20 cellular contexts compared by ENCODE assay signal in genomic region chr2:7956126-7956689, GRCh38.
DNase-seq lines count a peak whose midpoint lies in the region; ATAC-seq and TF ChIP-seq lines count a peak whose summit lies in the region.
"Had no signal": no experiment of that assay in that cellular context is flagged by ENCODE, and none has a peak within 500 bp of the region (broad histone marks: within the 10 kb centered on the region; RNA-seq: fewer than 3 reads in every experiment).

No MANE protein-coding gene starts in this region.

- no peak for TF ChIP-seq POLR2A in IMR-90 (IDR thresholded peaks at IDR 0.05; ENCODE audit: low read depth, low read length)
- TF ChIP-seq POLR2A in body of pancreas (IDR thresholded peaks at IDR 0.05): no peak

- no peak overlapping the region for H4K91ac ChIP-seq in IMR-90 (ENCODE audit: insufficient read depth, low read depth, low read length)

- BruUV-seq in IMR-90 (replicated peaks; lab: Mats Ljungman, UMichigan): no TSS peak

- intact Hi-C loops in IMR-90 (cut with micrococcal nuclease): no loop called here
- intact Hi-C loops in body of pancreas (cut with DNase I): no loop called here

- H2BK20ac ChIP-seq in IMR-90 (ENCODE audit: low read depth, low read length): no peak overlapping the region

- H4K20me1 ChIP-seq in IMR-90 (ENCODE audit: insufficient read depth, low read length): no peaks in the 10 kb centered on the region

- no peak overlapping the region for H2BK15ac ChIP-seq in IMR-90 (ENCODE audit: low read depth, low read length)

- no peak overlapping the region for H3K4me2 ChIP-seq in IMR-90 (ENCODE audit: low read depth, low read length)

- H3K27me3 ChIP-seq in IMR-90 (ENCODE audit: control insufficient read depth, insufficient read depth, low read length) (peaks cover 4% of the 10 kb centered on the region; the same call in 1 of the 2 replicates), body of pancreas (no peaks in the 10 kb centered on the region)

- DNase-seq in ELF-1 (ENCODE audit: low read depth, low spot score): peak; percentile 15
- DNase-seq in IMR-90: peak; percentile 30
- DNase-seq in body of pancreas: no peak
- DNase-seq in nephron progenitor cell: no peak
- no peak for DNase-seq in activated naive CD8-positive, alpha-beta T cell treated with anti-CD3 and anti-CD28 coated beads, Interleukin-2, amount 50 U/mL, for 24 hours
- DNase-seq in hippocampal formation (lab: John Stamatoyannopoulos, UW): no peak
- no peak for DNase-seq in DMS79 (lab: John Stamatoyannopoulos, UW)
- DNase-seq: ACHN, GDM1, GOT3, MM.1S, NCI-H1092, NCI-H1436 treated with DMSO at 0.1 percent for 48 hours, NCI-H2081, NCI-H2171 treated with DMSO at 0.1 percent for 48 hours, NCI-H524 treated with DMSO at 0.1 percent for 48 hours, SHP77 had no signal

- H3K18ac ChIP-seq in IMR-90 (ENCODE audit: low read depth, low read length): no peak overlapping the region

- WGBS in IMR-90 (ENCODE audit: extremely low coverage in 2 of 2, insufficient read length in 1 of 2), 2 experiments: 100% methylated on average over 1 of the region's 6 CpGs; no CpG with 5 or more reads in 1 of the 2 experiments
- WGBS in body of pancreas, 2 donors: 57 to 58% methylated on average over 6 of the region's 6 CpGs

- no peaks in the 10 kb centered on the region for H3K36me3 Mint-ChIP-seq in nephron progenitor cell (ENCODE audit: low read depth)
- H3K36me3 Mint-ChIP-seq in activated naive CD8-positive, alpha-beta T cell treated with anti-CD3 and anti-CD28 coated beads, Interleukin-2, amount 50 U/mL, for 24 hours (ENCODE audit: low read depth): no peaks in the 10 kb centered on the region
- H3K36me3 Mint-ChIP-seq: CD14-positive monocyte had no signal

- H3K36me3 ChIP-seq in IMR-90 (ENCODE audit: control insufficient read depth, insufficient read depth, low read length) (no peaks in the 10 kb centered on the region), body of pancreas (replicated peaks in 1 of 2; ENCODE audit: insufficient read depth in 1 of 2, low read depth in 2 of 2) (no peaks in the 10 kb centered on the region)

- TF ChIP-seq RAD21 in IMR-90 (IDR thresholded peaks at IDR 0.05; ENCODE audit: low read length): no peak

- no peak overlapping the region for H2AK9ac ChIP-seq in IMR-90 (replicated peaks; ENCODE audit: low read depth, low read length, poor library complexity)

- CTCF ChIA-PET in IMR-90 (lab: Yijun Ruan, JAX): interaction anchor here (0.7 kb wide), 1 partner anchor 126 kb away, joined by 3 read pairs; no protein-coding TSS in a partner anchor

- no peaks in the 10 kb centered on the region for H3K79me1 ChIP-seq in IMR-90 (ENCODE audit: low read depth in 1 of 2, low read length in 2 of 2)

- no peak overlapping the region for H2BK5ac ChIP-seq in IMR-90 (ENCODE audit: low read depth, low read length, poor library complexity, severe bottlenecking)

- ATAC-seq in IMR-90 (ENCODE audit: low read depth) (peak; percentile 51), body of pancreas (peak; percentile 52), HG03342 (IDR thresholded peaks at IDR 0.05; ENCODE audit: unreplicated experiment) (no peak)
- no peak for ATAC-seq in activated naive CD8-positive, alpha-beta T cell treated with anti-CD3 and anti-CD28 coated beads, Interleukin-2, amount 50 U/mL, for 24 hours
- ATAC-seq: HCT116 had no signal

- H3K4me1 Mint-ChIP-seq in nephron progenitor cell: peaks cover 10% of the 10 kb centered on the region
- H3K4me1 Mint-ChIP-seq in activated naive CD8-positive, alpha-beta T cell treated with anti-CD3 and anti-CD28 coated beads, Interleukin-2, amount 50 U/mL, for 24 hours: no peaks in the 10 kb centered on the region
- H3K4me1 Mint-ChIP-seq: CD14-positive monocyte had no signal

- H3K9ac ChIP-seq in IMR-90 (ENCODE audit: low read depth, low read length): no peak overlapping the region

- H3K27ac Mint-ChIP-seq in nephron progenitor cell: peak overlapping the region; percentile 53
- no peak overlapping the region for H3K27ac Mint-ChIP-seq in activated naive CD8-positive, alpha-beta T cell treated with anti-CD3 and anti-CD28 coated beads, Interleukin-2, amount 50 U/mL, for 24 hours
- H3K27ac Mint-ChIP-seq: CD14-positive monocyte had no signal

- no peak overlapping the region for H4K8ac ChIP-seq in IMR-90 (ENCODE audit: low read depth in 2 of 2, low read length in 2 of 2)

- H3K56ac ChIP-seq in IMR-90 (ENCODE audit: extremely low read depth, insufficient read depth, low read length): no peak overlapping the region

- H3K9me3 Mint-ChIP-seq in nephron progenitor cell: no peaks in the 10 kb centered on the region
- H3K9me3 Mint-ChIP-seq in activated naive CD8-positive, alpha-beta T cell treated with anti-CD3 and anti-CD28 coated beads, Interleukin-2, amount 50 U/mL, for 24 hours: no peaks in the 10 kb centered on the region

- H3K9me3 ChIP-seq in IMR-90 (ENCODE audit: control insufficient read depth, insufficient read depth, low read length) (no peaks in the 10 kb centered on the region), body of pancreas (no peaks in the 10 kb centered on the region)

- POLR2A ChIA-PET in IMR-90 (lab: Charles Lee; ENCODE audit: unreplicated experiment): no interaction called here

- TF ChIP-seq CTCF in IMR-90 (conservative IDR thresholded peaks at IDR 0.05; ENCODE audit: low read depth, low read length): no peak
- TF ChIP-seq CTCF in body of pancreas (IDR thresholded peaks at IDR 0.05): no peak
- TF ChIP-seq CTCF in nephron progenitor cell (IDR thresholded peaks at IDR 0.05): no peak

- H4K5ac ChIP-seq in IMR-90 (ENCODE audit: low read depth, low read length): no peak overlapping the region

- no peak overlapping the region for H3K4ac ChIP-seq in IMR-90 (ENCODE audit: low read depth, low read length)

- H3K4me3 ChIP-seq in IMR-90 (ENCODE audit: insufficient read depth, low read depth, low read length) (no peak overlapping the region), body of pancreas (no peak overlapping the region)

- H3K23ac ChIP-seq in IMR-90 (ENCODE audit: low read depth, low read length): no peak overlapping the region

- H2AFZ ChIP-seq in IMR-90 (replicated peaks; ENCODE audit: low read length, poor library complexity): no peak overlapping the region

- no peak overlapping the region for H2BK120ac ChIP-seq in IMR-90 (ENCODE audit: low read depth, low read length)

- H3K14ac ChIP-seq in IMR-90 (replicated peaks; ENCODE audit: low read depth, low read length): no peak overlapping the region

- H2AK5ac ChIP-seq in IMR-90 (ENCODE audit: low read depth, low read length): no peak overlapping the region

- dilution Hi-C loops in IMR-90 (cut with HindIII; ENCODE audit: low sequenced_read_pairs, unreplicated experiment): no loop called here

- no peak overlapping the region for H3K4me3 Mint-ChIP-seq in nephron progenitor cell
- H3K4me3 Mint-ChIP-seq in activated naive CD8-positive, alpha-beta T cell treated with anti-CD3 and anti-CD28 coated beads, Interleukin-2, amount 50 U/mL, for 24 hours: no peak overlapping the region
- H3K4me3 Mint-ChIP-seq: CD14-positive monocyte had no signal

- H3K27me3 Mint-ChIP-seq in nephron progenitor cell (ENCODE audit: low read depth, poor library complexity): peaks cover 5% of the 10 kb centered on the region
- H3K27me3 Mint-ChIP-seq in activated naive CD8-positive, alpha-beta T cell treated with anti-CD3 and anti-CD28 coated beads, Interleukin-2, amount 50 U/mL, for 24 hours: no peaks in the 10 kb centered on the region

- no peaks in the 10 kb centered on the region; the same call in 1 of the 2 replicates for H3K9me1 ChIP-seq in IMR-90 (ENCODE audit: insufficient read depth, low read length)

- no peak overlapping the region for H3K27ac ChIP-seq in IMR-90 (ENCODE audit: insufficient read depth, low read length)
- no peak overlapping the region for H3K27ac ChIP-seq in body of pancreas

- no peaks in the 10 kb centered on the region for H3K4me1 ChIP-seq in IMR-90 (ENCODE audit: control insufficient read depth, insufficient read depth, low read length)
- no peaks in the 10 kb centered on the region for H3K4me1 ChIP-seq in body of pancreas

- in situ Hi-C loops in IMR-90 (cut with MboI; ENCODE audit: low sequenced_read_pairs): no loop called here

TF ChIP-seq in IMR-90, 13 proteins besides CTCF, POLR2A, EP300 and RAD21:
- TF ChIP-seq MAFK (IDR thresholded peaks at IDR 0.05; ENCODE audit: low read depth, low read length) (no peak), FOS (IDR thresholded peaks at IDR 0.05; ENCODE audit: low read depth, low read length) (no peak), MAZ (IDR thresholded peaks at IDR 0.05; ENCODE audit: borderline replicate concordance, low read depth, low read length) (no peak)

Comparison
In these comparisons a context has a peak if more than half of its experiments do, and no peak if none do; other contexts are left out.
1. DNase-seq: peak in ELF-1 (single experiment) and IMR-90 (single experiment); none in body of pancreas (0 of 4), nephron progenitor cell (single experiment), activated naive CD8-positive, alpha-beta T cell treated with anti-CD3 and anti-CD28 coated beads, Interleukin-2, amount 50 U/mL, for 24 hours (single experiment), hippocampal formation (0 of 2) and DMS79 (single experiment).
2. ATAC-seq: peak in IMR-90 (single experiment) and body of pancreas (single experiment); none in activated naive CD8-positive, alpha-beta T cell treated with anti-CD3 and anti-CD28 coated beads, Interleukin-2, amount 50 U/mL, for 24 hours (single experiment) and HG03342 (single experiment).